In the genomic region with DNA sequence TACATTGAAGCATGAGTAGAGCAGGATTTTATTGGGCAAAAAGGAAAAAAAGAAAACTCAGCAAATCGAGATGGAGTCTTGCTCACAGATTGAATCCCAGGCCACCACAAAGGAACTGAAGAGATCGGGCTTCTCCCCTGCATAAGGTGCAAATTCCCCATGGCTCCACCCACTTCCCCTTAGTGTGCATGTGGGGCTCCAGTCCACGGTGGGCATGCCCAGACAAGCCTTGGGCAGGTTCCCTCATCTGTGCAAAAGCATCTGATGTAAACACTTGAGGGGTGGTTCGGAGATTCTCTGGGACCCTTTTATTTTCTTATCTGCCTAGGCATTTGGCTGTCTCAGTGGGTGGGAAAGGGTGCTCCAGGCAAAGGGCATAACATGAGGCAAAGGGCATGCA, we compare ENCODE assay signal across 21 cellular contexts.
A peak's percentile ranks its signal among the peaks of the same experiment; 100 is the strongest.
DNase-seq lines count a peak whose midpoint lies in the region; ATAC-seq and TF ChIP-seq lines count a peak whose summit lies in the region.
"Had no signal": no experiment of that assay in that cellular context is flagged by ENCODE, and none has a peak within 500 bp of the region (broad histone marks: within the 10 kb centered on the region; RNA-seq: fewer than 3 reads in every experiment).

No MANE protein-coding gene starts in this region.

- H3K9ac ChIP-seq in neural progenitor cell = no peak overlapping the region

- TF ChIP-seq CTCF in VCaP (conservative IDR thresholded peaks at IDR 0.05) (no peak), neural progenitor cell (IDR thresholded peaks at IDR 0.05) (no peak)

- H3K4me1 ChIP-seq in neural progenitor cell = no peaks in the 10 kb centered on the region
- H3K4me1 ChIP-seq: lower lobe of right lung, psoas muscle, spleen, upper lobe of right lung had no signal

- H3K36me3 Mint-ChIP-seq in neural progenitor cell = peaks cover 2% of the 10 kb centered on the region
- H3K36me3 Mint-ChIP-seq: activated naive CD8-positive, alpha-beta T cell treated with anti-CD3 and anti-CD28 coated beads for 36 hours; CD4-positive, CD25-positive, alpha-beta regulatory T cell; naive thymus-derived CD8-positive, alpha-beta T cell had no signal

- no peak overlapping the region for H3K4me3 Mint-ChIP-seq in neural progenitor cell
- H3K4me3 Mint-ChIP-seq: activated naive CD8-positive, alpha-beta T cell treated with anti-CD3 and anti-CD28 coated beads for 36 hours; CD4-positive, CD25-positive, alpha-beta regulatory T cell; naive thymus-derived CD8-positive, alpha-beta T cell; T-helper 2 cell treated with Interferon-gamma antibody and Interleukin-4, amounts not matched to agents 5 μg/mL and 100 μg/mL, for 36 hours had no signal

- DNase-seq in NCI-H2171 treated with DMSO at 0.1 percent for 48 hours (lab: John Stamatoyannopoulos, UW) (peak; percentile 14), NCI-H2171 (lab: John Stamatoyannopoulos, UW) (no peak), neural progenitor cell (ENCODE audit: low spot score) (no peak), anterior cingulate cortex (lab: John Stamatoyannopoulos, UW) (no peak)
- DNase-seq: activated CD4-positive, alpha-beta T cell treated with anti-CD3 and anti-CD28 coated beads for 48 hours; activated naive CD8-positive, alpha-beta T cell treated with anti-CD3 and anti-CD28 coated beads for 36 hours; CD4-positive, CD25-positive, alpha-beta regulatory T cell; lower lobe of right lung; MM.1S; naive thymus-derived CD8-positive, alpha-beta T cell; NCI-H2107; psoas muscle; spleen; stimulated activated naive CD4-positive, alpha-beta T cell treated with Interleukin-2 at 50 U/mL for 16 hours; upper lobe of right lung had no signal

- H3K4me2 ChIP-seq in neural progenitor cell = no peak overlapping the region

- H2AFZ ChIP-seq in neural progenitor cell (replicated peaks) = peak overlapping the region; percentile 45

- no peaks in the 10 kb centered on the region for H3K79me2 ChIP-seq in neural progenitor cell (ENCODE audit: low read depth)

- H3K27me3 ChIP-seq in neural progenitor cell = no peaks in the 10 kb centered on the region
- H3K27me3 ChIP-seq: cardiac muscle cell, spleen, upper lobe of right lung had no signal

- peak overlapping the region; percentile 14 for H3K27ac ChIP-seq in VCaP
- H3K27ac ChIP-seq in neural progenitor cell = no peak overlapping the region
- H3K27ac ChIP-seq: cardiac muscle cell, lower lobe of right lung, psoas muscle, spleen, upper lobe of right lung had no signal

- no peaks in the 10 kb centered on the region for H3K36me3 ChIP-seq in neural progenitor cell
- H3K36me3 ChIP-seq: cardiac muscle cell, lower lobe of right lung, spleen, upper lobe of right lung had no signal

- H3K4me1 Mint-ChIP-seq in neural progenitor cell = no peaks in the 10 kb centered on the region
- H3K4me1 Mint-ChIP-seq: activated naive CD8-positive, alpha-beta T cell treated with anti-CD3 and anti-CD28 coated beads for 36 hours; CD4-positive, CD25-positive, alpha-beta regulatory T cell; naive thymus-derived CD8-positive, alpha-beta T cell had no signal

- H3K27me3 Mint-ChIP-seq in neural progenitor cell (ENCODE audit: insufficient read depth, low read depth) = peaks cover 2% of the 10 kb centered on the region
- H3K27me3 Mint-ChIP-seq: activated naive CD8-positive, alpha-beta T cell treated with anti-CD3 and anti-CD28 coated beads for 36 hours; CD4-positive, CD25-positive, alpha-beta regulatory T cell; naive thymus-derived CD8-positive, alpha-beta T cell had no signal

- H3K4me3 ChIP-seq in neural progenitor cell = no peak overlapping the region
- H3K4me3 ChIP-seq: cardiac muscle cell, lower lobe of right lung, psoas muscle, spleen, upper lobe of right lung had no signal

- H3K27ac Mint-ChIP-seq in neural progenitor cell = no peak overlapping the region
- H3K27ac Mint-ChIP-seq: activated naive CD8-positive, alpha-beta T cell treated with anti-CD3 and anti-CD28 coated beads for 36 hours; CD4-positive, CD25-positive, alpha-beta regulatory T cell; naive thymus-derived CD8-positive, alpha-beta T cell; T-helper 2 cell treated with Interferon-gamma antibody and Interleukin-4, amounts not matched to agents 5 μg/mL and 100 μg/mL, for 36 hours had no signal

- H4K20me1 ChIP-seq in neural progenitor cell (ENCODE audit: low read depth) = no peaks in the 10 kb centered on the region

- H3F3A ChIP-seq in neural progenitor cell (ENCODE audit: low read depth) = no peaks in the 10 kb centered on the region

- H3K9me3 ChIP-seq in neural progenitor cell (ENCODE audit: low read depth) = no peaks in the 10 kb centered on the region
- H3K9me3 ChIP-seq: lower lobe of right lung, psoas muscle, spleen, upper lobe of right lung had no signal

- H3K9me3 Mint-ChIP-seq in neural progenitor cell = peaks cover 2% of the 10 kb centered on the region

- ATAC-seq in HG03442 (IDR thresholded peaks at IDR 0.05; ENCODE audit: unreplicated experiment) (peak; percentile 53), HG02610 (IDR thresholded peaks at IDR 0.05; ENCODE audit: unreplicated experiment) (no peak), HG03521 (IDR thresholded peaks at IDR 0.05; ENCODE audit: unreplicated experiment) (no peak)
- ATAC-seq: lower lobe of right lung; naive thymus-derived CD8-positive, alpha-beta T cell; psoas muscle; upper lobe of right lung had no signal
